Comparison of ENCODE assay signal across 10 cellular contexts in the genomic region with DNA sequence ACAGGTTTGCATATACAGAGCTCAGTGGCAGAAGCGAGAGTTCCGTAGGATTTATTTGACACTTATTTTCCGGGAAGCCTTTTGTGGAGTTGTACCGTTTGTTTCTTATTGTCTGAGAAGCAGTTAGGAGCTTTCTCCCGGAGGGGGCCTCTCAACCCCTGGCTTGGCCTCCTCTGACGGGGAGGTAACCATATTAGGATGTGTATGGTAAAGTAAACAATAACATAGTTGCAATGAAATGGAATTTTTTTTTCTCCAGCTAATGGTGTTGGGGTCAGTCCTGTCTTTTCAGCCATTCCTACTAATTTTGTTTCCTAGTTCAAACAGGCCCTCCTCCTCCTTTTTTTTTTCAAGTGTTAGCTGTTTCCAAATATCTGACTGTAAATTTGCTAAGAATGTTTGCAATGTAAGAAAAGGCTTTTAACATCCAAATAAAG.
DNase-seq lines count a peak whose midpoint lies in the region; ATAC-seq and TF ChIP-seq lines count a peak whose summit lies in the region.
"Had no signal": no experiment of that assay in that cellular context is flagged by ENCODE, and none has a peak within 500 bp of the region (broad histone marks: within the 10 kb centered on the region; RNA-seq: fewer than 3 reads in every experiment).

No MANE protein-coding gene starts in this region.

- no peak for ATAC-seq in activated CD8-positive, alpha-beta T cell treated with anti-CD3 and anti-CD28 coated beads for 36 hours
- no peak for ATAC-seq in activated CD8-positive, alpha-beta T cell treated with anti-CD3 and anti-CD28 coated beads, Interleukin-2, amount 10 ng/mL, durations not matched to agents 7 days and 5 days
- peak; percentile 75 for ATAC-seq in left lung
- ATAC-seq in activated naive CD8-positive, alpha-beta T cell treated with anti-CD3 and anti-CD28 coated beads, Interleukin-2, amount 50 U/mL, for 24 hours = no peak
- ATAC-seq: GM12878 had no signal

- intact Hi-C loops in activated CD8-positive, alpha-beta T cell treated with anti-CD3 and anti-CD28 coated beads for 36 hours (cut with micrococcal nuclease) = no loop called here
- intact Hi-C loops in left lung (cut with DNase I) = no loop called here
- intact Hi-C loops in tibial artery (cut with DNase I; ENCODE audit: low total_unique reads) = loop anchor here (10.0 kb wide), 2 partner anchors 60 to 80 kb away; no protein-coding TSS in a partner anchor

- H3K4me3 ChIP-seq in left lung (no peak overlapping the region), tibial artery (peak overlapping the region; percentile 52 to 54)
- H3K4me3 ChIP-seq: GM12878 had no signal

- H3K4me1 ChIP-seq in left lung (peaks cover 4 to 41% of the 10 kb centered on the region in 2 donors), tibial artery (peaks cover 0 to 70% (median 42%) of the 10 kb centered on the region in 4 donors)

- H3K27me3 ChIP-seq in left lung = no peaks in the 10 kb centered on the region
- no peaks in the 10 kb centered on the region for H3K27me3 ChIP-seq in tibial artery

- TF ChIP-seq CTCF in activated CD8-positive, alpha-beta T cell treated with anti-CD3 and anti-CD28 coated beads for 36 hours (IDR thresholded peaks at IDR 0.05) = no peak
- TF ChIP-seq CTCF in left lung (IDR thresholded peaks at IDR 0.05) (no peak), tibial artery (IDR thresholded peaks at IDR 0.05) (no peak)

- no peaks in the 10 kb centered on the region for H3K27me3 Mint-ChIP-seq in activated CD8-positive, alpha-beta T cell treated with anti-CD3 and anti-CD28 coated beads for 36 hours
- H3K27me3 Mint-ChIP-seq in activated CD8-positive, alpha-beta T cell treated with anti-CD3 and anti-CD28 coated beads, Interleukin-2, amount 10 ng/mL, durations not matched to agents 7 days and 5 days (ENCODE audit: low read depth) = no peaks in the 10 kb centered on the region
- no peaks in the 10 kb centered on the region for H3K27me3 Mint-ChIP-seq in activated naive CD8-positive, alpha-beta T cell treated with anti-CD3 and anti-CD28 coated beads, Interleukin-2, amount 50 U/mL, for 24 hours

- H3K27ac Mint-ChIP-seq in activated CD8-positive, alpha-beta T cell treated with anti-CD3 and anti-CD28 coated beads for 36 hours = peak overlapping the region; percentile 52
- no peak overlapping the region for H3K27ac Mint-ChIP-seq in activated CD8-positive, alpha-beta T cell treated with anti-CD3 and anti-CD28 coated beads, Interleukin-2, amount 10 ng/mL, durations not matched to agents 7 days and 5 days
- H3K27ac Mint-ChIP-seq in activated naive CD8-positive, alpha-beta T cell treated with anti-CD3 and anti-CD28 coated beads, Interleukin-2, amount 50 U/mL, for 24 hours = no peak overlapping the region
- H3K27ac Mint-ChIP-seq: IgD-negative memory B cell had no signal

- no peaks in the 10 kb centered on the region for H3K9me3 Mint-ChIP-seq in activated CD8-positive, alpha-beta T cell treated with anti-CD3 and anti-CD28 coated beads for 36 hours
- H3K9me3 Mint-ChIP-seq in activated CD8-positive, alpha-beta T cell treated with anti-CD3 and anti-CD28 coated beads, Interleukin-2, amount 10 ng/mL, durations not matched to agents 7 days and 5 days (ENCODE audit: insufficient read depth) = no peaks in the 10 kb centered on the region
- H3K9me3 Mint-ChIP-seq in activated naive CD8-positive, alpha-beta T cell treated with anti-CD3 and anti-CD28 coated beads, Interleukin-2, amount 50 U/mL, for 24 hours = no peaks in the 10 kb centered on the region
- H3K9me3 Mint-ChIP-seq: IgD-negative memory B cell had no signal

- H3K4me1 Mint-ChIP-seq in activated CD8-positive, alpha-beta T cell treated with anti-CD3 and anti-CD28 coated beads for 36 hours (ENCODE audit: low read depth) = peaks cover 83% of the 10 kb centered on the region
- H3K4me1 Mint-ChIP-seq in activated CD8-positive, alpha-beta T cell treated with anti-CD3 and anti-CD28 coated beads, Interleukin-2, amount 10 ng/mL, durations not matched to agents 7 days and 5 days (ENCODE audit: low read depth) = peaks cover 8% of the 10 kb centered on the region
- H3K4me1 Mint-ChIP-seq in activated naive CD8-positive, alpha-beta T cell treated with anti-CD3 and anti-CD28 coated beads, Interleukin-2, amount 50 U/mL, for 24 hours = peaks cover 81% of the 10 kb centered on the region

- H3K36me3 ChIP-seq in left lung (no peaks in the 10 kb centered on the region), tibial artery (no peaks in the 10 kb centered on the region)

- CTCF ChIA-PET in activated CD8-positive, alpha-beta T cell treated with anti-CD3 and anti-CD28 coated beads for 36 hours (lab: Charles Lee) = no interaction called here
- CTCF ChIA-PET in activated CD8-positive, alpha-beta T cell treated with anti-CD3 and anti-CD28 coated beads, Interleukin-2, amount 10 ng/mL, durations not matched to agents 7 days and 5 days (lab: Charles Lee) = no interaction called here

- peak overlapping the region; percentile 53 for H3K27ac ChIP-seq in caudate nucleus (ENCODE audit: low read depth, low read length)
- H3K27ac ChIP-seq in left lung = peak overlapping the region; percentile 1 to 49
- H3K27ac ChIP-seq in tibial artery = peak overlapping the region; percentile 80 to 86

- H3K36me3 Mint-ChIP-seq in activated CD8-positive, alpha-beta T cell treated with anti-CD3 and anti-CD28 coated beads for 36 hours (ENCODE audit: low read depth) = peaks cover 9% of the 10 kb centered on the region
- peaks cover 2% of the 10 kb centered on the region for H3K36me3 Mint-ChIP-seq in activated CD8-positive, alpha-beta T cell treated with anti-CD3 and anti-CD28 coated beads, Interleukin-2, amount 10 ng/mL, durations not matched to agents 7 days and 5 days (ENCODE audit: low read depth)
- H3K36me3 Mint-ChIP-seq in activated naive CD8-positive, alpha-beta T cell treated with anti-CD3 and anti-CD28 coated beads, Interleukin-2, amount 50 U/mL, for 24 hours (ENCODE audit: low read depth) = peaks cover 22% of the 10 kb centered on the region

- DNase-seq in activated CD8-positive, alpha-beta T cell treated with anti-CD3 and anti-CD28 coated beads for 36 hours = no peak
- no peak for DNase-seq in activated CD8-positive, alpha-beta T cell treated with anti-CD3 and anti-CD28 coated beads, Interleukin-2, amount 10 ng/mL, durations not matched to agents 7 days and 5 days
- DNase-seq in caudate nucleus (lab: John Stamatoyannopoulos, UW) (no peak), left lung (peak in 1 of 2 donors; percentile 50), tibial artery (no peak), RPMI8226 (no peak)
- DNase-seq in activated naive CD8-positive, alpha-beta T cell treated with anti-CD3 and anti-CD28 coated beads, Interleukin-2, amount 50 U/mL, for 24 hours = no peak
- DNase-seq in activated CD4-positive, CD25-positive, alpha-beta regulatory T cell treated with anti-CD3 and anti-CD28 coated beads, Interleukin-2, amount 50 U/mL, for 72 hours = no peak

- no peak overlapping the region for H3K4me3 Mint-ChIP-seq in activated CD8-positive, alpha-beta T cell treated with anti-CD3 and anti-CD28 coated beads for 36 hours
- no peak overlapping the region for H3K4me3 Mint-ChIP-seq in activated CD8-positive, alpha-beta T cell treated with anti-CD3 and anti-CD28 coated beads, Interleukin-2, amount 10 ng/mL, durations not matched to agents 7 days and 5 days
- no peak overlapping the region for H3K4me3 Mint-ChIP-seq in activated naive CD8-positive, alpha-beta T cell treated with anti-CD3 and anti-CD28 coated beads, Interleukin-2, amount 50 U/mL, for 24 hours
- H3K4me3 Mint-ChIP-seq: IgD-negative memory B cell had no signal

- POLR2A ChIA-PET in activated CD8-positive, alpha-beta T cell treated with anti-CD3 and anti-CD28 coated beads for 36 hours (lab: Charles Lee) = interaction anchor here (1.0 kb wide), 1 partner anchor 19 kb away, joined by 3 read pairs; no protein-coding TSS in a partner anchor
- POLR2A ChIA-PET in activated CD8-positive, alpha-beta T cell treated with anti-CD3 and anti-CD28 coated beads, Interleukin-2, amount 10 ng/mL, durations not matched to agents 7 days and 5 days (lab: Charles Lee) = interaction anchor here (0.7 kb wide), 1 partner anchor 152 kb away, joined by 3 read pairs; no protein-coding TSS in a partner anchor

- H3K9me3 ChIP-seq in left lung (no peaks in the 10 kb centered on the region), tibial artery (no peaks in the 10 kb centered on the region)

Comparison
In these comparisons a context has a peak if more than half of its experiments do, and no peak if none do; other contexts are left out.
1. H3K27ac ChIP-seq: peak in every context shown above with its lines; median percentile 83 in tibial artery; 53 in caudate nucleus; 25 in left lung.
2. H3K4me3 ChIP-seq: peak in tibial artery (2 of 2); none in left lung (0 of 2).